In genomic region chr3:186525369-186526255, GRCh38 we compare ENCODE assay signal across 1 cellular context.
TF ChIP-seq lines count a peak whose summit lies in the region.

No MANE protein-coding gene starts in this region.

TF ChIP-seq in HepG2, 621 proteins besides CTCF, POLR2A, EP300 and RAD21 (continued from another document and continues in another):
- TF ChIP-seq, protein P1, sequence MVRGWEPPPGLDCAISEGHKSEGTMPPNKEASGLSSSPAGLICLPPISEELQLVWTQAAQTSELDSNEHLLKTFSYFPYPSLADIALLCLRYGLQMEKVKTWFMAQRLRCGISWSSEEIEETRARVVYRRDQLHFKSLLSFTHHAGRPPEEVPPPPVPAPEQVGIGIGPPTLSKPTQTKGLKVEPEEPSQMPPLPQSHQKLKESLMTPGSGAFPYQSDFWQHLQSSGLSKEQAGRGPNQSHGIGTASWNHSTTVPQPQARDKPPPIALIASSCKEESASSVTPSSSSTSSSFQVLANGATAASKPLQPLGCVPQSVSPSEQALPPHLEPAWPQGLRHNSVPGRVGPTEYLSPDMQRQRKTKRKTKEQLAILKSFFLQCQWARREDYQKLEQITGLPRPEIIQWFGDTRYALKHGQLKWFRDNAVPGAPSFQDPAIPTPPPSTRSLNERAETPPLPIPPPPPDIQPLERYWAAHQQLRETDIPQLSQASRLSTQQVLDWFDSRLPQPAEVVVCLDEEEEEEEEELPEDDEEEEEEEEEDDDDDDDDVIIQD (CRISPR knock-in tag; IDR thresholded peaks at IDR 0.05; ENCODE audit: low read depth): peak; percentile 47; the same call in 1 of the 2 replicates
- TF ChIP-seq, protein P2, sequence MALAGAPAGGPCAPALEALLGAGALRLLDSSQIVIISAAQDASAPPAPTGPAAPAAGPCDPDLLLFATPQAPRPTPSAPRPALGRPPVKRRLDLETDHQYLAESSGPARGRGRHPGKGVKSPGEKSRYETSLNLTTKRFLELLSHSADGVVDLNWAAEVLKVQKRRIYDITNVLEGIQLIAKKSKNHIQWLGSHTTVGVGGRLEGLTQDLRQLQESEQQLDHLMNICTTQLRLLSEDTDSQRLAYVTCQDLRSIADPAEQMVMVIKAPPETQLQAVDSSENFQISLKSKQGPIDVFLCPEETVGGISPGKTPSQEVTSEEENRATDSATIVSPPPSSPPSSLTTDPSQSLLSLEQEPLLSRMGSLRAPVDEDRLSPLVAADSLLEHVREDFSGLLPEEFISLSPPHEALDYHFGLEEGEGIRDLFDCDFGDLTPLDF (CRISPR knock-in tag; IDR thresholded peaks at IDR 0.05): no peak
- TF ChIP-seq, protein P3, sequence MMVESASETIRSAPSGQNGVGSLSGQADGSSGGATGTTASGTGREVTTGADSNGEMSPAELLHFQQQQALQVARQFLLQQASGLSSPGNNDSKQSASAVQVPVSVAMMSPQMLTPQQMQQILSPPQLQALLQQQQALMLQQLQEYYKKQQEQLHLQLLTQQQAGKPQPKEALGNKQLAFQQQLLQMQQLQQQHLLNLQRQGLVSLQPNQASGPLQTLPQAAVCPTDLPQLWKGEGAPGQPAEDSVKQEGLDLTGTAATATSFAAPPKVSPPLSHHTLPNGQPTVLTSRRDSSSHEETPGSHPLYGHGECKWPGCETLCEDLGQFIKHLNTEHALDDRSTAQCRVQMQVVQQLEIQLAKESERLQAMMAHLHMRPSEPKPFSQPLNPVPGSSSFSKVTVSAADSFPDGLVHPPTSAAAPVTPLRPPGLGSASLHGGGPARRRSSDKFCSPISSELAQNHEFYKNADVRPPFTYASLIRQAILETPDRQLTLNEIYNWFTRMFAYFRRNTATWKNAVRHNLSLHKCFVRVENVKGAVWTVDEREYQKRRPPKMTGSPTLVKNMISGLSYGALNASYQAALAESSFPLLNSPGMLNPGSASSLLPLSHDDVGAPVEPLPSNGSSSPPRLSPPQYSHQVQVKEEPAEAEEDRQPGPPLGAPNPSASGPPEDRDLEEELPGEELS (CRISPR knock-in tag; IDR thresholded peaks at IDR 0.05): no peak
- TF ChIP-seq ZMYM4 (CRISPR knock-in tag; IDR thresholded peaks at IDR 0.05) (peak; percentile 61; the same call in 1 of the 2 replicates), ATAD3A (CRISPR knock-in tag; IDR thresholded peaks at IDR 0.05) (no peak), ZNF644 (CRISPR knock-in tag; IDR thresholded peaks at IDR 0.05; ENCODE audit: low read depth) (peak; percentile 89), HNF4G (IDR thresholded peaks at IDR 0.05; ENCODE audit: borderline replicate concordance, low read depth, low read length) (peak; percentile 79), HNF4G (CRISPR knock-in tag; IDR thresholded peaks at IDR 0.05; ENCODE audit: borderline replicate concordance, low read depth) (0 out of 2 replicates have a peak, but pooled peaks have one; percentile 11), ZNF337 (CRISPR knock-in tag; IDR thresholded peaks at IDR 0.05; ENCODE audit: borderline replicate concordance, low read depth) (no peak), MAFF (IDR thresholded peaks at IDR 0.05; ENCODE audit: low read depth, low read length) (0 out of 2 replicates have a peak, but pooled peaks have one; percentile 0), TBX2 (CRISPR knock-in tag; IDR thresholded peaks at IDR 0.05; ENCODE audit: borderline replicate concordance) (no peak), MTF2 (CRISPR knock-in tag; IDR thresholded peaks at IDR 0.05; ENCODE audit: borderline replicate concordance) (no peak), KDM5B (CRISPR knock-in tag; IDR thresholded peaks at IDR 0.05; ENCODE audit: borderline replicate concordance) (no peak), GATAD2A (CRISPR knock-in tag; IDR thresholded peaks at IDR 0.05) (peak; percentile 75), ZNF749 (CRISPR knock-in tag; IDR thresholded peaks at IDR 0.05; ENCODE audit: borderline replicate concordance) (no peak), ZBTB42 (CRISPR knock-in tag; IDR thresholded peaks at IDR 0.05) (no peak), LCORL (IDR thresholded peaks at IDR 0.05) (no peak), LCORL (CRISPR knock-in tag; IDR thresholded peaks at IDR 0.05) (peak; percentile 56; the same call in 1 of the 2 replicates), RBM39 (IDR thresholded peaks at IDR 0.05; ENCODE audit: low read depth, low read length, poor library complexity, severe bottlenecking) (no peak), ZBTB7B (CRISPR knock-in tag; IDR thresholded peaks at IDR 0.05) (0 out of 2 replicates have a peak, but pooled peaks have one; percentile 20), ZNF563 (CRISPR knock-in tag; IDR thresholded peaks at IDR 0.05) (no peak), ZNF850 (CRISPR knock-in tag; conservative IDR thresholded peaks at IDR 0.05) (no peak), ZNF431 (CRISPR knock-in tag; IDR thresholded peaks at IDR 0.05; ENCODE audit: borderline replicate concordance, low read depth) (no peak), AKAP8 (CRISPR knock-in tag; IDR thresholded peaks at IDR 0.05) (no peak), ZSCAN25 (CRISPR knock-in tag; IDR thresholded peaks at IDR 0.05) (0 out of 2 replicates have a peak, but pooled peaks have one; percentile 18)
- TF ChIP-seq, protein P4, sequence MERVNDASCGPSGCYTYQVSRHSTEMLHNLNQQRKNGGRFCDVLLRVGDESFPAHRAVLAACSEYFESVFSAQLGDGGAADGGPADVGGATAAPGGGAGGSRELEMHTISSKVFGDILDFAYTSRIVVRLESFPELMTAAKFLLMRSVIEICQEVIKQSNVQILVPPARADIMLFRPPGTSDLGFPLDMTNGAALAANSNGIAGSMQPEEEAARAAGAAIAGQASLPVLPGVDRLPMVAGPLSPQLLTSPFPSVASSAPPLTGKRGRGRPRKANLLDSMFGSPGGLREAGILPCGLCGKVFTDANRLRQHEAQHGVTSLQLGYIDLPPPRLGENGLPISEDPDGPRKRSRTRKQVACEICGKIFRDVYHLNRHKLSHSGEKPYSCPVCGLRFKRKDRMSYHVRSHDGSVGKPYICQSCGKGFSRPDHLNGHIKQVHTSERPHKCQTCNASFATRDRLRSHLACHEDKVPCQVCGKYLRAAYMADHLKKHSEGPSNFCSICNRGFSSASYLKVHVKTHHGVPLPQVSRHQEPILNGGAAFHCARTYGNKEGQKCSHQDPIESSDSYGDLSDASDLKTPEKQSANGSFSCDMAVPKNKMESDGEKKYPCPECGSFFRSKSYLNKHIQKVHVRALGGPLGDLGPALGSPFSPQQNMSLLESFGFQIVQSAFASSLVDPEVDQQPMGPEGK (CRISPR knock-in tag; IDR thresholded peaks at IDR 0.05): peak; percentile 81
- TF ChIP-seq, protein P5, sequence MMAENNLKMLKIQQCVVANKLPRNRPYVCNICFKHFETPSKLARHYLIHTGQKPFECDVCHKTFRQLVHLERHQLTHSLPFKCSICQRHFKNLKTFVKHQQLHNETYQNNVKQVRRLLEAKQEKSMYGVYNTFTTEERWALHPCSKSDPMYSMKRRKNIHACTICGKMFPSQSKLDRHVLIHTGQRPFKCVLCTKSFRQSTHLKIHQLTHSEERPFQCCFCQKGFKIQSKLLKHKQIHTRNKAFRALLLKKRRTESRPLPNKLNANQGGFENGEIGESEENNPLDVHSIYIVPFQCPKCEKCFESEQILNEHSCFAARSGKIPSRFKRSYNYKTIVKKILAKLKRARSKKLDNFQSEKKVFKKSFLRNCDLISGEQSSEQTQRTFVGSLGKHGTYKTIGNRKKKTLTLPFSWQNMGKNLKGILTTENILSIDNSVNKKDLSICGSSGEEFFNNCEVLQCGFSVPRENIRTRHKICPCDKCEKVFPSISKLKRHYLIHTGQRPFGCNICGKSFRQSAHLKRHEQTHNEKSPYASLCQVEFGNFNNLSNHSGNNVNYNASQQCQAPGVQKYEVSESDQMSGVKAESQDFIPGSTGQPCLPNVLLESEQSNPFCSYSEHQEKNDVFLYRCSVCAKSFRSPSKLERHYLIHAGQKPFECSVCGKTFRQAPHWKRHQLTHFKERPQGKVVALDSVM (CRISPR knock-in tag; IDR thresholded peaks at IDR 0.05): no peak
- TF ChIP-seq, protein P6, sequence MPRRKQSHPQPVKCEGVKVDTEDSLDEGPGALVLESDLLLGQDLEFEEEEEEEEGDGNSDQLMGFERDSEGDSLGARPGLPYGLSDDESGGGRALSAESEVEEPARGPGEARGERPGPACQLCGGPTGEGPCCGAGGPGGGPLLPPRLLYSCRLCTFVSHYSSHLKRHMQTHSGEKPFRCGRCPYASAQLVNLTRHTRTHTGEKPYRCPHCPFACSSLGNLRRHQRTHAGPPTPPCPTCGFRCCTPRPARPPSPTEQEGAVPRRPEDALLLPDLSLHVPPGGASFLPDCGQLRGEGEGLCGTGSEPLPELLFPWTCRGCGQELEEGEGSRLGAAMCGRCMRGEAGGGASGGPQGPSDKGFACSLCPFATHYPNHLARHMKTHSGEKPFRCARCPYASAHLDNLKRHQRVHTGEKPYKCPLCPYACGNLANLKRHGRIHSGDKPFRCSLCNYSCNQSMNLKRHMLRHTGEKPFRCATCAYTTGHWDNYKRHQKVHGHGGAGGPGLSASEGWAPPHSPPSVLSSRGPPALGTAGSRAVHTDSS (CRISPR knock-in tag; conservative IDR thresholded peaks at IDR 0.05): no peak
- TF ChIP-seq, protein P7, sequence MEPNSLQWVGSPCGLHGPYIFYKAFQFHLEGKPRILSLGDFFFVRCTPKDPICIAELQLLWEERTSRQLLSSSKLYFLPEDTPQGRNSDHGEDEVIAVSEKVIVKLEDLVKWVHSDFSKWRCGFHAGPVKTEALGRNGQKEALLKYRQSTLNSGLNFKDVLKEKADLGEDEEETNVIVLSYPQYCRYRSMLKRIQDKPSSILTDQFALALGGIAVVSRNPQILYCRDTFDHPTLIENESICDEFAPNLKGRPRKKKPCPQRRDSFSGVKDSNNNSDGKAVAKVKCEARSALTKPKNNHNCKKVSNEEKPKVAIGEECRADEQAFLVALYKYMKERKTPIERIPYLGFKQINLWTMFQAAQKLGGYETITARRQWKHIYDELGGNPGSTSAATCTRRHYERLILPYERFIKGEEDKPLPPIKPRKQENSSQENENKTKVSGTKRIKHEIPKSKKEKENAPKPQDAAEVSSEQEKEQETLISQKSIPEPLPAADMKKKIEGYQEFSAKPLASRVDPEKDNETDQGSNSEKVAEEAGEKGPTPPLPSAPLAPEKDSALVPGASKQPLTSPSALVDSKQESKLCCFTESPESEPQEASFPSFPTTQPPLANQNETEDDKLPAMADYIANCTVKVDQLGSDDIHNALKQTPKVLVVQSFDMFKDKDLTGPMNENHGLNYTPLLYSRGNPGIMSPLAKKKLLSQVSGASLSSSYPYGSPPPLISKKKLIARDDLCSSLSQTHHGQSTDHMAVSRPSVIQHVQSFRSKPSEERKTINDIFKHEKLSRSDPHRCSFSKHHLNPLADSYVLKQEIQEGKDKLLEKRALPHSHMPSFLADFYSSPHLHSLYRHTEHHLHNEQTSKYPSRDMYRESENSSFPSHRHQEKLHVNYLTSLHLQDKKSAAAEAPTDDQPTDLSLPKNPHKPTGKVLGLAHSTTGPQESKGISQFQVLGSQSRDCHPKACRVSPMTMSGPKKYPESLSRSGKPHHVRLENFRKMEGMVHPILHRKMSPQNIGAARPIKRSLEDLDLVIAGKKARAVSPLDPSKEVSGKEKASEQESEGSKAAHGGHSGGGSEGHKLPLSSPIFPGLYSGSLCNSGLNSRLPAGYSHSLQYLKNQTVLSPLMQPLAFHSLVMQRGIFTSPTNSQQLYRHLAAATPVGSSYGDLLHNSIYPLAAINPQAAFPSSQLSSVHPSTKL (CRISPR knock-in tag; IDR thresholded peaks at IDR 0.05): peak; percentile 77
- TF ChIP-seq, protein P8, sequence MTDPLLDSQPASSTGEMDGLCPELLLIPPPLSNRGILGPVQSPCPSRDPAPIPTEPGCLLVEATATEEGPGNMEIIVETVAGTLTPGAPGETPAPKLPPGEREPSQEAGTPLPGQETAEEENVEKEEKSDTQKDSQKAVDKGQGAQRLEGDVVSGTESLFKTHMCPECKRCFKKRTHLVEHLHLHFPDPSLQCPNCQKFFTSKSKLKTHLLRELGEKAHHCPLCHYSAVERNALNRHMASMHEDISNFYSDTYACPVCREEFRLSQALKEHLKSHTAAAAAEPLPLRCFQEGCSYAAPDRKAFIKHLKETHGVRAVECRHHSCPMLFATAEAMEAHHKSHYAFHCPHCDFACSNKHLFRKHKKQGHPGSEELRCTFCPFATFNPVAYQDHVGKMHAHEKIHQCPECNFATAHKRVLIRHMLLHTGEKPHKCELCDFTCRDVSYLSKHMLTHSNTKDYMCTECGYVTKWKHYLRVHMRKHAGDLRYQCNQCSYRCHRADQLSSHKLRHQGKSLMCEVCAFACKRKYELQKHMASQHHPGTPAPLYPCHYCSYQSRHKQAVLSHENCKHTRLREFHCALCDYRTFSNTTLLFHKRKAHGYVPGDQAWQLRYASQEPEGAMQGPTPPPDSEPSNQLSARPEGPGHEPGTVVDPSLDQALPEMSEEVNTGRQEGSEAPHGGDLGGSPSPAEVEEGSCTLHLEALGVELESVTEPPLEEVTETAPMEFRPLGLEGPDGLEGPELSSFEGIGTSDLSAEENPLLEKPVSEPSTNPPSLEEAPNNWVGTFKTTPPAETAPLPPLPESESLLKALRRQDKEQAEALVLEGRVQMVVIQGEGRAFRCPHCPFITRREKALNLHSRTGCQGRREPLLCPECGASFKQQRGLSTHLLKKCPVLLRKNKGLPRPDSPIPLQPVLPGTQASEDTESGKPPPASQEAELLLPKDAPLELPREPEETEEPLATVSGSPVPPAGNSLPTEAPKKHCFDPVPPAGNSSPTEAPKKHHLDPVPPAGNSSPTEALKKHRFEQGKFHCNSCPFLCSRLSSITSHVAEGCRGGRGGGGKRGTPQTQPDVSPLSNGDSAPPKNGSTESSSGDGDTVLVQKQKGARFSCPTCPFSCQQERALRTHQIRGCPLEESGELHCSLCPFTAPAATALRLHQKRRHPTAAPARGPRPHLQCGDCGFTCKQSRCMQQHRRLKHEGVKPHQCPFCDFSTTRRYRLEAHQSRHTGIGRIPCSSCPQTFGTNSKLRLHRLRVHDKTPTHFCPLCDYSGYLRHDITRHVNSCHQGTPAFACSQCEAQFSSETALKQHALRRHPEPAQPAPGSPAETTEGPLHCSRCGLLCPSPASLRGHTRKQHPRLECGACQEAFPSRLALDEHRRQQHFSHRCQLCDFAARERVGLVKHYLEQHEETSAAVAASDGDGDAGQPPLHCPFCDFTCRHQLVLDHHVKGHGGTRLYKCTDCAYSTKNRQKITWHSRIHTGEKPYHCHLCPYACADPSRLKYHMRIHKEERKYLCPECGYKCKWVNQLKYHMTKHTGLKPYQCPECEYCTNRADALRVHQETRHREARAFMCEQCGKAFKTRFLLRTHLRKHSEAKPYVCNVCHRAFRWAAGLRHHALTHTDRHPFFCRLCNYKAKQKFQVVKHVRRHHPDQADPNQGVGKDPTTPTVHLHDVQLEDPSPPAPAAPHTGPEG (CRISPR knock-in tag; IDR thresholded peaks at IDR 0.05): no peak
- TF ChIP-seq, protein P9, sequence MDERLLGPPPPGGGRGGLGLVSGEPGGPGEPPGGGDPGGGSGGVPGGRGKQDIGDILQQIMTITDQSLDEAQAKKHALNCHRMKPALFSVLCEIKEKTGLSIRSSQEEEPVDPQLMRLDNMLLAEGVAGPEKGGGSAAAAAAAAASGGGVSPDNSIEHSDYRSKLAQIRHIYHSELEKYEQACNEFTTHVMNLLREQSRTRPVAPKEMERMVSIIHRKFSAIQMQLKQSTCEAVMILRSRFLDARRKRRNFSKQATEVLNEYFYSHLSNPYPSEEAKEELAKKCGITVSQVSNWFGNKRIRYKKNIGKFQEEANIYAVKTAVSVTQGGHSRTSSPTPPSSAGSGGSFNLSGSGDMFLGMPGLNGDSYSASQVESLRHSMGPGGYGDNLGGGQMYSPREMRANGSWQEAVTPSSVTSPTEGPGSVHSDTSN (CRISPR knock-in tag; IDR thresholded peaks at IDR 0.05): no peak
